8 cellular contexts compared by ENCODE assay signal in genomic region chr16:10385725-10386516, GRCh38. TPM values are rescaled to one million over a fixed set of nuclear protein-coding genes. Genes with fewer than 3 reads are reported as not detected.
A peak's percentile ranks its signal among the peaks of the same experiment; 100 is the strongest.
DNase-seq lines count a peak whose midpoint lies in the region; ATAC-seq and TF ChIP-seq lines count a peak whose summit lies in the region.

Gene ATF7IP2 (plus strand): TSS chr16:10386061. CDS start chr16:10430621, 44,560 bp downstream.

- H3K27ac ChIP-seq in mesodermal cell (ENCODE audit: low read depth, low read length, severe bottlenecking), result peak within 1 kb of the TSS; percentile 71

- H3K36me3 ChIP-seq in GM06990 (ENCODE audit: control insufficient read depth, insufficient read depth, low read length), result no peaks in the 10 kb centered on the region; the same call in 1 of the 2 replicates
- no peaks in the 10 kb centered on the region for H3K36me3 ChIP-seq in endocrine pancreas (ENCODE audit: control insufficient read depth, insufficient read depth, low read length)
- H3K36me3 ChIP-seq in mesodermal cell (ENCODE audit: control insufficient read depth, insufficient read depth, low read length), result peaks cover 11% of the 10 kb centered on the region

- peak within 1 kb of the TSS; percentile 54 for H3K9ac ChIP-seq in endocrine pancreas (ENCODE audit: control insufficient read depth, insufficient read depth, low read length)

- peak; percentile 87 for ATAC-seq in HG02571 (IDR thresholded peaks at IDR 0.05; ENCODE audit: unreplicated experiment)

- H3K27me3 ChIP-seq in GM06990 (replicated peaks; ENCODE audit: control insufficient read depth, insufficient read depth, low read length) (no peaks in the 10 kb centered on the region), endocrine pancreas (ENCODE audit: control insufficient read depth, insufficient read depth, low read length) (no peaks in the 10 kb centered on the region)

- H3K4me1 ChIP-seq in endocrine pancreas (ENCODE audit: control insufficient read depth, insufficient read depth, low read length), result peaks cover 5% of the 10 kb centered on the region
- H3K4me1 ChIP-seq in mesodermal cell (ENCODE audit: control insufficient read depth, insufficient read depth, low read length, poor library complexity, severe bottlenecking), result no peaks in the 10 kb centered on the region

- H3K9me3 ChIP-seq in endocrine pancreas (ENCODE audit: control insufficient read depth, low read length) (no peaks in the 10 kb centered on the region), mesodermal cell (ENCODE audit: control insufficient read depth, low read length) (peaks cover 5% of the 10 kb centered on the region)

- WGBS in mesodermal cell (ENCODE audit: insufficient coverage in 2 of 2), 2 experiments, result 3 to 4% methylated on average over 47 to 55 of the region's 66 CpGs

- peak within 1 kb of the TSS; percentile 85 for H3K4me3 ChIP-seq in GM06990 (replicated peaks; ENCODE audit: low read depth, low read length)
- peak within 1 kb of the TSS; percentile 91 for H3K4me3 ChIP-seq in endocrine pancreas (ENCODE audit: control insufficient read depth, insufficient read depth, low read length)
- peak within 1 kb of the TSS; percentile 72 for H3K4me3 ChIP-seq in mesodermal cell (ENCODE audit: extremely low read depth, insufficient read depth, low read length, poor library complexity, severe bottlenecking)

- DNase-seq in GM06990 (ENCODE audit: extremely low read depth, insufficient read length) (peak; percentile 91), NCI-H2029 treated with DMSO at 0.1 percent for 48 hours (lab: John Stamatoyannopoulos, UW) (peak; percentile 22), DMS 273 (lab: John Stamatoyannopoulos, UW; ENCODE audit: unreplicated experiment) (no peak)
- peak; percentile 68 to 74 (median 71) for DNase-seq in activated CD8-positive, alpha-beta memory T cell treated with anti-CD3 and anti-CD28 coated beads for 48 hours (ENCODE audit: low read depth in 2 of 3, low spot score in 2 of 3)
- DNase-seq in stimulated activated CD8-positive, alpha-beta memory T cell treated with anti-CD3 and anti-CD28 coated beads, Interleukin-15, amount 100 ng/mL, for 1 hour (ENCODE audit: low read depth), result peak; percentile 77

- TF ChIP-seq CTCF in GM06990 (IDR thresholded peaks at IDR 0.05; ENCODE audit: insufficient read depth, low read length, poor library complexity, severe bottlenecking), result no peak

RNA-seq across cellular contexts. Expression of gene ATF7IP2, which starts in this region (rescaled TPM):
- 8.6 TPM for polyA plus RNA-seq in mesodermal cell (2013, experiment 1 of 2)
- polyA plus RNA-seq in mesodermal cell (2013, experiment 2 of 2), result 18.3 TPM
